17 cellular contexts compared by ENCODE assay signal in genomic region chr12:2737656-2738241, GRCh38. TPM values are rescaled to one million over a fixed set of nuclear protein-coding genes. Genes with fewer than 3 reads are reported as not detected.
DNase-seq lines count a peak whose midpoint lies in the region; ATAC-seq and TF ChIP-seq lines count a peak whose summit lies in the region.
"Had no signal": no experiment of that assay in that cellular context is flagged by ENCODE, and none has a peak within 500 bp of the region (broad histone marks: within the 10 kb centered on the region; RNA-seq: fewer than 3 reads in every experiment).

No MANE protein-coding gene starts in this region.

- H3K4me3 ChIP-seq in BLaER1 (no peak overlapping the region), spleen (no peak overlapping the region)
- H3K4me3 ChIP-seq: GM12878 had no signal

- no peaks in the 10 kb centered on the region for H3K36me3 Mint-ChIP-seq in naive thymus-derived CD8-positive, alpha-beta T cell

- H3K4me1 ChIP-seq in BLaER1 = peaks cover 83% of the 10 kb centered on the region
- H3K4me1 ChIP-seq in spleen = peaks cover 0 to 16% (median 2%) of the 10 kb centered on the region in 6 donors
- H3K4me1 ChIP-seq: Caco-2 had no signal

- no peak overlapping the region for H3K4me3 Mint-ChIP-seq in naive thymus-derived CD8-positive, alpha-beta T cell
- H3K4me3 Mint-ChIP-seq: B cell; CD4-positive, alpha-beta T cell; HFFc6 had no signal

- no peak for TF ChIP-seq POLR2A in spleen (IDR thresholded peaks at IDR 0.05)

- H3K27ac Mint-ChIP-seq in naive thymus-derived CD8-positive, alpha-beta T cell = no peak overlapping the region
- H3K27ac Mint-ChIP-seq: B cell; CD4-positive, alpha-beta T cell; HFFc6 had no signal

- peaks cover 6 to 12% (median 7%) of the 10 kb centered on the region in 4 donors for H3K4me1 Mint-ChIP-seq in naive thymus-derived CD8-positive, alpha-beta T cell

- no peaks in the 10 kb centered on the region for H3K9me3 Mint-ChIP-seq in naive thymus-derived CD8-positive, alpha-beta T cell
- H3K9me3 Mint-ChIP-seq: CD4-positive, alpha-beta T cell; HFFc6 had no signal

- H4K20me1 ChIP-seq in BLaER1 = peaks cover 5% of the 10 kb centered on the region

- no peak overlapping the region for H3K9ac ChIP-seq in BLaER1

- peaks cover 22% of the 10 kb centered on the region for H3K27me3 ChIP-seq in BLaER1
- H3K27me3 ChIP-seq in spleen (replicated peaks in 1 of 7) = peaks cover 0 to 24% (median 0%) of the 10 kb centered on the region in 7 donors

- POLR2A ChIA-PET in naive thymus-derived CD8-positive, alpha-beta T cell (lab: Charles Lee) = no interaction called here

- H3K27me3 Mint-ChIP-seq in naive thymus-derived CD8-positive, alpha-beta T cell = peaks cover 0 to 3% (median 2%) of the 10 kb centered on the region in 5 donors

- WGBS in spleen, 5 donors = 75 to 94% (median 86%) methylated on average over 7 to 11 of the region's 11 CpGs

- no peak overlapping the region for H3K27ac ChIP-seq in BLaER1
- no peak overlapping the region for H3K27ac ChIP-seq in spleen
- H3K27ac ChIP-seq: C4-2B had no signal

- peak overlapping the region; percentile 97 for H3K4me2 ChIP-seq in BLaER1

- no peak for TF ChIP-seq CTCF in spleen (IDR thresholded peaks at IDR 0.05 in 8 of 11, conservative IDR thresholded peaks at IDR 0.05 in 3 of 11)

- no peak for ATAC-seq in naive thymus-derived CD8-positive, alpha-beta T cell
- ATAC-seq: GM12878, HCT116 had no signal

- in situ Hi-C loops in G401 (cut with HindIII; ENCODE audit: low sequenced_read_pairs) = no loop called here

- H3K9me3 ChIP-seq in BLaER1 = no peaks in the 10 kb centered on the region
- no peaks in the 10 kb centered on the region for H3K9me3 ChIP-seq in spleen
- H3K9me3 ChIP-seq: Caco-2 had no signal

- intact Hi-C loops in spleen (cut with DNase I; ENCODE audit: low total_unique reads) = no loop called here

- DNase-seq in G401 (ENCODE audit: low spot score) (peak; percentile 52), islet precursor cell (peak; percentile 56), spleen (peak; percentile 52), kidney glomerular epithelial cell (lab: John Stamatoyannopoulos, UW) (no peak)
- no peak for DNase-seq in naive thymus-derived CD8-positive, alpha-beta T cell
- DNase-seq: Caco-2; CD4-positive, alpha-beta T cell; DMS79 treated with DMSO at 0.1 percent for 48 hours; GOT3; H7; HFFc6; IMR-90 had no signal

- H3K36me3 ChIP-seq in BLaER1 (no peaks in the 10 kb centered on the region), spleen (no peaks in the 10 kb centered on the region)

RNA-seq across cellular contexts. Expression of gene FKBP4, which starts 57.0 kb away (rescaled TPM):
- 95.0 and 137 TPM in 2 replicates for total RNA-seq in G401 (2014; rRNA removed; shearing (Covaris generic))
- 10 to 100 TPM; 14.3 to 65.6 (median 27.4) TPM for total RNA-seq in spleen
- 10 to 100 TPM in 2 of 3 donors, 1 to 10 TPM in 1; 8.3 to 24.5 (median 15.8) TPM for polyA plus RNA-seq in spleen
- total RNA-seq in naive thymus-derived CD8-positive, alpha-beta T cell = 10 to 100 TPM; 67.2 to 67.5 TPM
- polyA plus RNA-seq in naive thymus-derived CD8-positive, alpha-beta T cell = 10 to 100 TPM; 30.3 to 41.5 (median 33.9) TPM

Comparison
In these comparisons a context has a peak if more than half of its experiments do, and no peak if none do; other contexts are left out.
1. DNase-seq: peak in G401 (single experiment), islet precursor cell (single experiment) and spleen (single experiment); none in naive thymus-derived CD8-positive, alpha-beta T cell (0 of 10) and kidney glomerular epithelial cell (single experiment).